Comparison of ENCODE assay signal across 15 cellular contexts in the genomic region with DNA sequence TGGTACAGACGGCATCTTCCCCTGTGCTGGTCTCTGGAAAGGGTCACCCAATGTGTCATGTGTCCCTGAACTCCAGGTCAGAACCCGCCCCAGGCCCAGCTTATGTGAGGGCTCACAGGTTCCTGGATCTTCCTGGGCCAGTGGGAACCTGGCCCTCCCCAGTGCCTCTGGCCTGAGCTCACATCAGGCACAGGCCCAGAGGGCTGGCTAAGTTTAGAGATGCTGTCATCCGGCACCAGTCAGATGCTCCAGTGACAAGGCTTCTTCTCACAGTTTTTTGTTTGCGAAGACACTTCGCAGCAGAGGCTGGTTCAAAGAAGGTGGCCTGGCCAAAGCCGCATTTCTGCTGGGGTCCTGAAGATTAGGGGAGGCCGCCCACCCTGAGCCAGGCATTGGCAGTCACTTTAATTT. TPM values are rescaled to one million over a fixed set of nuclear protein-coding genes. Genes with fewer than 3 reads are reported as not detected.
"Had no signal": no experiment of that assay in that cellular context is flagged by ENCODE, and none has a peak within 500 bp of the region (broad histone marks: within the 10 kb centered on the region; RNA-seq: fewer than 3 reads in every experiment).

No MANE protein-coding gene starts in this region.

- H2AFZ ChIP-seq: neural progenitor cell, parathyroid adenoma had no signal

- H3K27me3 ChIP-seq: brain microvascular endothelial cell had no signal

- H3K4me1 ChIP-seq: parathyroid adenoma had no signal

- ATAC-seq: left lobe of liver; stimulated activated memory B cell treated with anti-CD40 and anti-IgM and Interleukin-4, amounts not matched to agents 10 μg/mL and 1 μg/mL and 100 μg/mL, for 72 hours had no signal

- H3K4me1 Mint-ChIP-seq: stimulated activated memory B cell treated with anti-CD40 and anti-IgM and Interleukin-4, amounts not matched to agents 10 μg/mL and 1 μg/mL and 100 μg/mL, for 72 hours had no signal

- DNase-seq: activated CD4-positive, CD25-positive, alpha-beta regulatory T cell treated with anti-CD3 and anti-CD28 coated beads, Interleukin-2, amount 50 U/mL, for 72 hours; activated gamma-delta T cell; activated naive CD8-positive, alpha-beta T cell treated with anti-CD3 and anti-CD28 coated beads for 36 hours; activated T-cell treated with anti-CD3 and anti-CD28 coated beads, Interleukin-2, amount 50 U/mL, for 1 hour; brain microvascular endothelial cell; dermis blood vessel endothelial cell; mesenchymal stem cell; substantia nigra; T-helper 9 cell; transverse colon had no signal

- H3K4me3 Mint-ChIP-seq: activated naive CD8-positive, alpha-beta T cell treated with anti-CD3 and anti-CD28 coated beads for 36 hours; neural progenitor cell; stimulated activated memory B cell treated with anti-CD40 and anti-IgM and Interleukin-4, amounts not matched to agents 10 μg/mL and 1 μg/mL and 100 μg/mL, for 72 hours had no signal

- H3K4me2 ChIP-seq: neural progenitor cell had no signal

- H3K36me3 ChIP-seq: brain microvascular endothelial cell, neural progenitor cell, transverse colon had no signal

- H3K27ac ChIP-seq: brain microvascular endothelial cell, neural progenitor cell, parathyroid adenoma, transverse colon had no signal

- H3K27ac Mint-ChIP-seq: activated naive CD8-positive, alpha-beta T cell treated with anti-CD3 and anti-CD28 coated beads for 36 hours; neural progenitor cell; stimulated activated memory B cell treated with anti-CD40 and anti-IgM and Interleukin-4, amounts not matched to agents 10 μg/mL and 1 μg/mL and 100 μg/mL, for 72 hours had no signal

- H3K4me3 ChIP-seq: neural progenitor cell, transverse colon had no signal

- H3K9me3 Mint-ChIP-seq: activated naive CD8-positive, alpha-beta T cell treated with anti-CD3 and anti-CD28 coated beads for 36 hours; stimulated activated memory B cell treated with anti-CD40 and anti-IgM and Interleukin-4, amounts not matched to agents 10 μg/mL and 1 μg/mL and 100 μg/mL, for 72 hours had no signal

- H3K36me3 Mint-ChIP-seq: activated naive CD8-positive, alpha-beta T cell treated with anti-CD3 and anti-CD28 coated beads for 36 hours; neural progenitor cell; stimulated activated memory B cell treated with anti-CD40 and anti-IgM and Interleukin-4, amounts not matched to agents 10 μg/mL and 1 μg/mL and 100 μg/mL, for 72 hours had no signal

RNA-seq across cellular contexts. Expression of gene CAMK2B, which starts 11.8 kb away (rescaled TPM):
- total RNA-seq: fibroblast of villous mesenchyme had no signal
